8 cellular contexts compared by ENCODE assay signal in the genomic region with DNA sequence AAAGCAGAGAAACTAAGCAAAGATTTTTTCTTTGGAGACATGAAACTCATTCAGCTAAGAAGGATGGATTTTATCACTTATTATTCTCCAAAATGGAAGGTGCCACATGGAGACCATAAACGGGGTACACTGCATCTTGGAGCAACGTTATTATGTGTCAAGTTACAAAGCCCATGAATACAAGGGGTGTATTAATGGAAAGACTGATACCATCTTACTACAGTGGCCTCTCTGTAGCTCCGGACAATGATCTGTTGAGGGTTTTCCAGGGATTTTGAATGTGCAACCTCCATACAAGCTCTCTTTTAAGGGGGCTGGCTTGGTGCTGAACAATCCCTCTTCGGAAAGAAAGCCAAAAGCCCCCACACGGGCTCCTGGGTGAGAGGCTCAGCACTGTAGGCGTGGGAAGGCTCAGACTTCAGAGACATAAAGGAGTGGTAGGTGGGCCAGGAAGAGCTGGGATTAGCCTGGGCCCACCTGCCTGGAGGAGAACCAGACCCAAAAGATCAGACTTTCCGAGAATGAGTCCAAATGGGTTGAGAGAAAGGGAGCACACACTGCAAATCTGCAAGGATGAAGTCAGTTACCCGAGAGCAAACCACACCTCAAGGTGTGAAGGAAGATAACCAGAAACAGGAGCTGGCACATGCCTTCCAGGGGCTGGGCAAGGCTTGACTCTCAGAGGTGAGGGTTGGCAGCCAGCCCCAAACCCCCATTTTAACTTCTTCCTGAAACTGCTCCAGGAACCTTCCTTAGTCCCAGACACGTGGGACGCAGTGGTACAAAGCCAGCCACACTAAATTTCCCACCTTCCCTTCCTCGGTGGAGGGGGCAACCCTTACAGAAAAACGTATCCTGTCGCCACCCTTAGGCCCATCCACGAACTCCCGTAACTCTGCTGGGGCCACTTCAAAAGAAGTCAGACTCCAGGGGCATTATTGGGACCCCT. TPM values are rescaled to one million over a fixed set of nuclear protein-coding genes. Genes with fewer than 3 reads are reported as not detected.
A peak's percentile ranks its signal among the peaks of the same experiment; 100 is the strongest.
DNase-seq lines count a peak whose midpoint lies in the region; ATAC-seq, FAIRE-seq and TF ChIP-seq lines count a peak whose summit lies in the region.

No MANE protein-coding gene starts in this region.

- peak overlapping the region; percentile 62 for H3K4me2 ChIP-seq in HepG2 (ENCODE audit: low read depth, low read length)

- H3K4me1 Mint-ChIP-seq in activated T-cell treated with anti-CD3 and anti-CD28 coated beads, Interleukin-2, amount 50 U/mL, for 24 hours (ENCODE audit: low read depth), result peaks cover 87% of the 10 kb centered on the region

- no TSS peak for BruUV-seq in HepG2 (replicated peaks; lab: Mats Ljungman, UMichigan)

- H3K27ac ChIP-seq in body of pancreas (peak overlapping the region; percentile 79 to 99 (median 91)), HepG2 (ENCODE audit: extremely low read length, insufficient read depth, low read length) (peak overlapping the region; percentile 69), thoracic aorta (peak overlapping the region; percentile 84 to 89)

- FAIRE-seq in HepG2 (lab: Jason Lieb, UNC), result no peak

- H3K9me3 Mint-ChIP-seq in activated T-cell treated with anti-CD3 and anti-CD28 coated beads, Interleukin-2, amount 50 U/mL, for 24 hours, result no peaks in the 10 kb centered on the region

- H3K9me3 ChIP-seq in body of pancreas, result no peaks in the 10 kb centered on the region
- no peaks in the 10 kb centered on the region for H3K9me3 ChIP-seq in HepG2 (ENCODE audit: low read length)
- no peaks in the 10 kb centered on the region for H3K9me3 ChIP-seq in thoracic aorta

- peak; percentile 9 for ATAC-seq in body of pancreas
- no peak for ATAC-seq in HepG2
- ATAC-seq in thoracic aorta (ENCODE audit: insufficient number of reproducible peaks, low FRiP score, low read depth), result no peak
- ATAC-seq in GM21576 (IDR thresholded peaks at IDR 0.05; ENCODE audit: unreplicated experiment), result no peak
- no peak for ATAC-seq in GM18861 (IDR thresholded peaks at IDR 0.05; ENCODE audit: unreplicated experiment)
- no peak for ATAC-seq in GM19324 (IDR thresholded peaks at IDR 0.05; ENCODE audit: low FRiP score, unreplicated experiment)

- in situ Hi-C loops in HepG2 (cut with HindIII; ENCODE audit: extremely low pct_ligation_motif_present, low pct_unique_long_range_greater_than_20kb), result no loop called here

- 21 to 26% methylated on average over 14 to 15 of the region's 15 CpGs for WGBS in body of pancreas, 2 donors
- 19% methylated on average over 15 of the region's 15 CpGs for WGBS in HepG2 (ENCODE audit: low lambda C conversion rate)

- H3K27me3 Mint-ChIP-seq in activated T-cell treated with anti-CD3 and anti-CD28 coated beads, Interleukin-2, amount 50 U/mL, for 24 hours, result no peaks in the 10 kb centered on the region

- H3K9ac ChIP-seq in HepG2 (ENCODE audit: insufficient read depth, low read depth, low read length), result peak overlapping the region; percentile 89; the same call in 1 of the 2 replicates

- peaks cover 67% of the 10 kb centered on the region for H3K4me1 ChIP-seq in body of pancreas
- H3K4me1 ChIP-seq in HepG2 (ENCODE audit: insufficient read depth, low read length), result peaks cover 74% of the 10 kb centered on the region
- peaks cover 47 to 55% of the 10 kb centered on the region in 2 donors for H3K4me1 ChIP-seq in thoracic aorta (ENCODE audit: control insufficient read depth in 1 of 2, low read depth in 2 of 2)

- H3K36me3 ChIP-seq in body of pancreas (replicated peaks in 1 of 2; ENCODE audit: insufficient read depth in 1 of 2, low read depth in 2 of 2) (no peaks in the 10 kb centered on the region), HepG2 (replicated peaks in 1 of 2; ENCODE audit: control insufficient read depth in 1 of 2, insufficient read depth in 2 of 2, low read length in 2 of 2) (no peaks in the 10 kb centered on the region; a peak in 1 of 5 replicates), thoracic aorta (no peaks in the 10 kb centered on the region)

- CTCF ChIA-PET in HepG2 (lab: Yijun Ruan, JAX; ENCODE audit: low intra/inter-chr PET ratio, low total read pairs), result no interaction called here

- TF ChIP-seq CTCF in body of pancreas (IDR thresholded peaks at IDR 0.05) (no peak), HepG2 (CRISPR knock-in tag; IDR thresholded peaks at IDR 0.05) (0 out of 2 replicates have a peak, but pooled peaks have one; percentile 4), thoracic aorta (IDR thresholded peaks at IDR 0.05) (no peak)

- no peak for TF ChIP-seq RAD21 in HepG2 (CRISPR knock-in tag; IDR thresholded peaks at IDR 0.05)

- peaks cover 59% of the 10 kb centered on the region for H3K79me2 ChIP-seq in HepG2 (ENCODE audit: insufficient read depth, low read length)

- no peak for DNase-seq in activated T-cell treated with anti-CD3 and anti-CD28 coated beads, Interleukin-2, amount 50 U/mL, for 24 hours
- no peak for DNase-seq in activated T-cell treated with anti-CD3 and anti-CD28 coated beads, Interleukin-2, amount 50 U/mL, for 1 hour
- DNase-seq in body of pancreas (peak in 3 of 4 donors; percentile 54 to 62 (median 55)), HepG2 (ENCODE audit: low spot score) (no peak), thoracic aorta (ENCODE audit: low spot score) (no peak)

- peak overlapping the region; percentile 89 for H3K27ac Mint-ChIP-seq in activated T-cell treated with anti-CD3 and anti-CD28 coated beads, Interleukin-2, amount 50 U/mL, for 24 hours

- H3K4me3 ChIP-seq in body of pancreas, result no peak overlapping the region
- peak overlapping the region; percentile 58 to 79 (median 76) for H3K4me3 ChIP-seq in HepG2 (replicated peaks in 1 of 3; ENCODE audit: insufficient read depth in 1 of 3, low read depth in 2 of 3, low read length in 3 of 3)
- H3K4me3 ChIP-seq in thoracic aorta, result peak overlapping the region; percentile 91

- H2AFZ ChIP-seq in HepG2 (ENCODE audit: low read length), result no peak overlapping the region

- TF ChIP-seq EP300 in HepG2 (IDR thresholded peaks at IDR 0.05; ENCODE audit: low read depth in 2 of 2, low read length in 2 of 2) (no peak), HepG2 (CRISPR knock-in tag; IDR thresholded peaks at IDR 0.05; ENCODE audit: borderline replicate concordance) (no peak)

- POLR2A ChIA-PET in HepG2 (lab: Yijun Ruan, JAX), result interaction anchor here (0.7 to 1.0 kb wide), 2 partner anchors 10 to 55 kb away, joined by 5 read pairs; no protein-coding TSS in a partner anchor

- H3K27me3 ChIP-seq in body of pancreas (no peaks in the 10 kb centered on the region), HepG2 (ENCODE audit: control insufficient read depth in 1 of 2, insufficient read depth in 2 of 2, low read length in 2 of 2) (no peaks in the 10 kb centered on the region; a peak in 1 of 5 replicates), thoracic aorta (replicated peaks; ENCODE audit: insufficient read depth) (no peaks in the 10 kb centered on the region)

- H4K20me1 ChIP-seq in HepG2 (ENCODE audit: insufficient read depth, low read length), result peaks cover 6% of the 10 kb centered on the region; the same call in 1 of the 2 replicates

- TF ChIP-seq POLR2A in body of pancreas (IDR thresholded peaks at IDR 0.05) (no peak), HepG2 (IDR thresholded peaks at IDR 0.05; ENCODE audit: insufficient read depth in 1 of 2, low read depth in 2 of 2, low read length in 2 of 2) (no peak)

- peak overlapping the region; percentile 86 for H3K4me3 Mint-ChIP-seq in activated T-cell treated with anti-CD3 and anti-CD28 coated beads, Interleukin-2, amount 50 U/mL, for 24 hours

- intact Hi-C loops in body of pancreas (cut with DNase I) (no loop called here), HepG2 (cut with micrococcal nuclease; ENCODE audit: unreplicated experiment) (no loop called here)

- H3K36me3 Mint-ChIP-seq in activated T-cell treated with anti-CD3 and anti-CD28 coated beads, Interleukin-2, amount 50 U/mL, for 24 hours (ENCODE audit: low read depth), result peaks cover 20% of the 10 kb centered on the region

RNA-seq across cellular contexts. Expression of gene VPS37B, which starts 1.5 kb away (rescaled TPM):
- 10 to 100 TPM; 18.7 to 46.8 TPM for total RNA-seq in body of pancreas
- 5.3 TPM in 2 replicates for total RNA-seq in HepG2 (2016; rRNA removed; fragmentation: Illumina TruSeq; extraction: Trizol)
- total RNA-seq in HepG2 (2016; cell fraction: cytosol; rRNA removed; fragmentation: Illumina TruSeq; extraction: Trizol; ENCODE audit: low read depth), result 1.5 and 1.6 TPM in 2 replicates
- 4.0 and 5.3 TPM in 2 replicates for total RNA-seq in HepG2 (2016; cell fraction: insoluble cytoplasmic fraction; rRNA removed; fragmentation: Illumina TruSeq; extraction: Trizol)
- 5.1 and 5.2 TPM in 2 replicates for total RNA-seq in HepG2 (2016; cell fraction: membrane; rRNA removed; fragmentation: Illumina TruSeq; extraction: Trizol)
- total RNA-seq in HepG2 (2016; cell fraction: nucleus; rRNA removed; fragmentation: Illumina TruSeq; extraction: Trizol), result 3.6 and 4.5 TPM in 2 replicates
- polyA plus RNA-seq in HepG2 (2011; rRNA removed), result 4.6 and 4.8 TPM in 2 replicates
- 7.4 and 7.7 TPM in 2 replicates for polyA plus RNA-seq in HepG2 (2011; cell fraction: cytosol; rRNA removed)
- polyA plus RNA-seq in HepG2 (2011; cell fraction: nucleus; rRNA removed), result 7.8 and 10.1 TPM in 2 replicates
- polyA plus RNA-seq in HepG2 (2012), result 4.7 and 5.8 TPM in 2 replicates
- 1.9 and 2.0 TPM in 2 replicates for polyA plus RNA-seq in HepG2 (2016; cell fraction: cytosol; fragmentation: Illumina TruSeq; extraction: Trizol; ENCODE audit: low read depth)
- polyA plus RNA-seq in HepG2 (2016; cell fraction: insoluble cytoplasmic fraction; fragmentation: Illumina TruSeq; extraction: Trizol; ENCODE audit: low read depth), result 6.9 and 8.5 TPM in 2 replicates
- polyA plus RNA-seq in HepG2 (2016; cell fraction: membrane; fragmentation: Illumina TruSeq; extraction: Trizol; ENCODE audit: low read depth), result 4.4 and 4.6 TPM in 2 replicates
- polyA plus RNA-seq in HepG2 (2016; cell fraction: nucleus; fragmentation: Illumina TruSeq; extraction: Trizol; ENCODE audit: insufficient read depth, low read depth), result 8.1 and 10.3 TPM in 2 replicates
- 7.0 and 9.7 TPM in 2 replicates for polyA minus RNA-seq in HepG2 (2011; rRNA and poly(A)+ RNA removed; ENCODE audit: low replicate concordance)
- polyA minus RNA-seq in HepG2 (2011; cell fraction: cytosol; rRNA and poly(A)+ RNA removed), result 6.2 and 6.3 TPM in 2 replicates
- polyA minus RNA-seq in HepG2 (2011; cell fraction: nucleus; rRNA and poly(A)+ RNA removed), result 8.0 and 8.7 TPM in 2 replicates
- total RNA-seq in thoracic aorta, result 10 to 100 TPM; 30.9 to 50.1 TPM

RNA-seq across cellular contexts. Expression of gene HIP1R, which starts 59.2 kb away (rescaled TPM):
- 100 to 1,000 TPM; 111 to 183 TPM for total RNA-seq in body of pancreas
- 8.2 and 18.4 TPM in 2 replicates for total RNA-seq in HepG2 (2016; rRNA removed; fragmentation: Illumina TruSeq; extraction: Trizol)
- 2.2 and 2.5 TPM in 2 replicates for total RNA-seq in HepG2 (2016; cell fraction: cytosol; rRNA removed; fragmentation: Illumina TruSeq; extraction: Trizol; ENCODE audit: low read depth)
- total RNA-seq in HepG2 (2016; cell fraction: insoluble cytoplasmic fraction; rRNA removed; fragmentation: Illumina TruSeq; extraction: Trizol), result 6.5 and 17.6 TPM in 2 replicates
- total RNA-seq in HepG2 (2016; cell fraction: membrane; rRNA removed; fragmentation: Illumina TruSeq; extraction: Trizol), result 4.3 and 5.1 TPM in 2 replicates
- total RNA-seq in HepG2 (2016; cell fraction: nucleus; rRNA removed; fragmentation: Illumina TruSeq; extraction: Trizol), result 19.5 and 20.1 TPM in 2 replicates
- 25.5 and 36.0 TPM in 2 replicates for polyA plus RNA-seq in HepG2 (2011; rRNA removed)
- polyA plus RNA-seq in HepG2 (2011; cell fraction: cytosol; rRNA removed), result 5.2 and 9.3 TPM in 2 replicates
- 174 and 222 TPM in 2 replicates for polyA plus RNA-seq in HepG2 (2011; cell fraction: nucleus; rRNA removed)
- polyA plus RNA-seq in HepG2 (2012), result 10.1 and 13.1 TPM in 2 replicates
- polyA plus RNA-seq in HepG2 (2016; cell fraction: cytosol; fragmentation: Illumina TruSeq; extraction: Trizol; ENCODE audit: low read depth), result 0.78 and 1.1 TPM in 2 replicates
- polyA plus RNA-seq in HepG2 (2016; cell fraction: insoluble cytoplasmic fraction; fragmentation: Illumina TruSeq; extraction: Trizol; ENCODE audit: low read depth), result 6.1 and 6.5 TPM in 2 replicates
- polyA plus RNA-seq in HepG2 (2016; cell fraction: membrane; fragmentation: Illumina TruSeq; extraction: Trizol; ENCODE audit: low read depth), result 2.0 and 2.2 TPM in 2 replicates
- polyA plus RNA-seq in HepG2 (2016; cell fraction: nucleus; fragmentation: Illumina TruSeq; extraction: Trizol; ENCODE audit: insufficient read depth, low read depth), result 42.8 and 47.4 TPM in 2 replicates
- 51.3 and 57.2 TPM in 2 replicates for polyA minus RNA-seq in HepG2 (2011; rRNA and poly(A)+ RNA removed; ENCODE audit: low replicate concordance)
- polyA minus RNA-seq in HepG2 (2011; cell fraction: cytosol; rRNA and poly(A)+ RNA removed), result 5.3 and 6.5 TPM in 2 replicates
- polyA minus RNA-seq in HepG2 (2011; cell fraction: nucleus; rRNA and poly(A)+ RNA removed), result 28.3 and 30.6 TPM in 2 replicates
- total RNA-seq in thoracic aorta, result 100 to 1,000 TPM; 109 to 131 TPM

Comparison
In these comparisons a context has a peak if more than half of its experiments do, and no peak if none do; other contexts are left out.
1. DNase-seq: peak in body of pancreas (3 of 4); none in activated T-cell treated with anti-CD3 and anti-CD28 coated beads, Interleukin-2, amount 50 U/mL, for 24 hours (single experiment), activated T-cell treated with anti-CD3 and anti-CD28 coated beads, Interleukin-2, amount 50 U/mL, for 1 hour (single experiment), HepG2 (single experiment) and thoracic aorta (single experiment).
2. H3K4me3 ChIP-seq: peak in HepG2 (3 of 3) and thoracic aorta (single experiment); none in body of pancreas (0 of 2).
3. Peak in every context shown above with its lines, with median percentiles within 50 percentile points of each other: H3K27ac ChIP-seq.